Comparison of ENCODE assay signal across 20 cellular contexts in genomic region chr18:26022585-26022984, GRCh38.
DNase-seq lines count a peak whose midpoint lies in the region; ATAC-seq and TF ChIP-seq lines count a peak whose summit lies in the region.
"Had no signal": no experiment of that assay in that cellular context is flagged by ENCODE, and none has a peak within 500 bp of the region (broad histone marks: within the 10 kb centered on the region; RNA-seq: fewer than 3 reads in every experiment).

No MANE protein-coding gene starts in this region.

- no peaks in the 10 kb centered on the region for H3K27me3 Mint-ChIP-seq in effector memory CD8-positive, alpha-beta T cell
- H3K27me3 Mint-ChIP-seq: CD4-positive, CD25-positive, alpha-beta regulatory T cell had no signal

- in situ Hi-C loops in IMR-90 (cut with MboI; ENCODE audit: low sequenced_read_pairs) = no loop called here

- WGBS in IMR-90 (ENCODE audit: extremely low coverage in 2 of 2, insufficient read length in 1 of 2), 2 experiments = no CpG with 5 or more reads among the region's 1 CpG
- no CpG with 5 or more reads among the region's 1 CpG for WGBS in mesendoderm (ENCODE audit: extremely low coverage, insufficient coverage, low lambda C conversion rate)

- no peak overlapping the region for H2AK9ac ChIP-seq in IMR-90 (replicated peaks; ENCODE audit: low read depth, low read length, poor library complexity)

- no peak for TF ChIP-seq RAD21 in IMR-90 (IDR thresholded peaks at IDR 0.05; ENCODE audit: low read length)

- peaks cover 5 to 20% of the 10 kb centered on the region in 2 donors for H3K4me1 Mint-ChIP-seq in effector memory CD8-positive, alpha-beta T cell (ENCODE audit: low read depth in 2 of 2)

- H3K18ac ChIP-seq in IMR-90 (ENCODE audit: low read depth, low read length) = no peak overlapping the region
- no peak overlapping the region for H3K18ac ChIP-seq in mesendoderm (ENCODE audit: low read length)

- CTCF ChIA-PET in IMR-90 (lab: Yijun Ruan, JAX) = no interaction called here

- no peak overlapping the region for H3K56ac ChIP-seq in IMR-90 (ENCODE audit: extremely low read depth, insufficient read depth, low read length)
- H3K56ac ChIP-seq in mesendoderm (ENCODE audit: low read length) = no peak overlapping the region

- H3K36me3 ChIP-seq in IMR-90 (ENCODE audit: control insufficient read depth, insufficient read depth, low read length) (peaks cover 20% of the 10 kb centered on the region), mesendoderm (ENCODE audit: control insufficient read depth, insufficient read depth, low read length) (peaks cover 2% of the 10 kb centered on the region)
- H3K36me3 ChIP-seq: BE2C had no signal

- H3K9me1 ChIP-seq in IMR-90 (ENCODE audit: insufficient read depth, low read length) = peaks cover 2% of the 10 kb centered on the region; the same call in 1 of the 2 replicates

- TF ChIP-seq POLR2A in IMR-90 (IDR thresholded peaks at IDR 0.05; ENCODE audit: low read depth, low read length) = no peak

- H3K4me1 ChIP-seq in IMR-90 (ENCODE audit: control insufficient read depth, insufficient read depth, low read length) (no peaks in the 10 kb centered on the region), mesendoderm (ENCODE audit: control insufficient read depth, low read depth, low read length) (no peaks in the 10 kb centered on the region)
- H3K4me1 ChIP-seq: BE2C had no signal

- no peaks in the 10 kb centered on the region for H3K79me2 ChIP-seq in mesendoderm (ENCODE audit: control insufficient read depth, insufficient read depth, low read length)

- H3K4ac ChIP-seq in IMR-90 (ENCODE audit: low read depth, low read length) (no peak overlapping the region), mesendoderm (ENCODE audit: low read depth, low read length) (no peak overlapping the region)

- H4K5ac ChIP-seq in IMR-90 (ENCODE audit: low read depth, low read length) (no peak overlapping the region), mesendoderm (ENCODE audit: low read length) (no peak overlapping the region)

- no peaks in the 10 kb centered on the region for H3K27me3 ChIP-seq in IMR-90 (ENCODE audit: control insufficient read depth, insufficient read depth, low read length)
- no peaks in the 10 kb centered on the region for H3K27me3 ChIP-seq in mesendoderm (ENCODE audit: insufficient read depth, low read length, poor library complexity)
- H3K27me3 ChIP-seq: BE2C had no signal

- no peak overlapping the region for H2BK20ac ChIP-seq in IMR-90 (ENCODE audit: low read depth, low read length)

- H3K4me2 ChIP-seq in IMR-90 (ENCODE audit: low read depth, low read length) (no peak overlapping the region), mesendoderm (ENCODE audit: low read length) (no peak overlapping the region)

- H2BK15ac ChIP-seq in IMR-90 (ENCODE audit: low read depth, low read length) = no peak overlapping the region
- no peak overlapping the region for H2BK15ac ChIP-seq in mesendoderm (replicated peaks; ENCODE audit: low read depth)

- H3K4me3 ChIP-seq in IMR-90 (ENCODE audit: insufficient read depth, low read depth, low read length) (no peak overlapping the region), mesendoderm (ENCODE audit: low read length) (no peak overlapping the region)

- DNase-seq in IMR-90 (no peak), mesendoderm (peak; percentile 35), NCI-H1105 (lab: John Stamatoyannopoulos, UW) (no peak), NCI-H524 treated with DMSO at 0.1 percent for 48 hours (lab: John Stamatoyannopoulos, UW) (no peak), GM03348 (ENCODE audit: low spot score) (no peak)
- no peak for DNase-seq in effector memory CD8-positive, alpha-beta T cell
- DNase-seq: BE2C; CD4-positive, CD25-positive, alpha-beta regulatory T cell; COR-L47; DMS 273 treated with DMSO at 0.1 percent for 48 hours; DND-41; GOT3; KBM-7; NCI-H1694 treated with DMSO at 0.1 percent for 48 hours; NCI-H2227 treated with DMSO at 0.1 percent for 48 hours; NCI-H524; SW 1271 had no signal

- dilution Hi-C loops in IMR-90 (cut with HindIII; ENCODE audit: low sequenced_read_pairs, unreplicated experiment) = no loop called here

- BruUV-seq in IMR-90 (replicated peaks; lab: Mats Ljungman, UMichigan) = no TSS peak

- ATAC-seq in GM18502 (IDR thresholded peaks at IDR 0.05; ENCODE audit: poor library complexity, unreplicated experiment) (peak; percentile 56), IMR-90 (ENCODE audit: low read depth) (no peak), HG02642 (IDR thresholded peaks at IDR 0.05; ENCODE audit: poor library complexity, unreplicated experiment) (no peak)
- no peak for ATAC-seq in effector memory CD8-positive, alpha-beta T cell (replicated peaks)
- ATAC-seq: Panc1 had no signal

- H2BK5ac ChIP-seq in IMR-90 (ENCODE audit: low read depth, low read length, poor library complexity, severe bottlenecking) (no peak overlapping the region), mesendoderm (ENCODE audit: low read length) (no peak overlapping the region)

- H4K91ac ChIP-seq in IMR-90 (ENCODE audit: insufficient read depth, low read depth, low read length) = no peak overlapping the region

- intact Hi-C loops in IMR-90 (cut with micrococcal nuclease) = no loop called here

- H3K36me3 Mint-ChIP-seq in effector memory CD8-positive, alpha-beta T cell (ENCODE audit: insufficient read depth) = peaks cover 65% of the 10 kb centered on the region

- H3K23ac ChIP-seq in IMR-90 (ENCODE audit: low read depth, low read length) (peak overlapping the region; percentile 68; the same call in 1 of the 2 replicates), mesendoderm (ENCODE audit: low read length) (no peak overlapping the region)

- peaks cover 13 to 20% of the 10 kb centered on the region in 2 experiments for H3K79me1 ChIP-seq in IMR-90 (ENCODE audit: low read depth in 1 of 2, low read length in 2 of 2)
- H3K79me1 ChIP-seq in mesendoderm (ENCODE audit: low read length) = peaks cover 1% of the 10 kb centered on the region

- no peak overlapping the region for H3K4me3 Mint-ChIP-seq in effector memory CD8-positive, alpha-beta T cell
- H3K4me3 Mint-ChIP-seq: CD4-positive, CD25-positive, alpha-beta regulatory T cell had no signal

- peak overlapping the region; percentile 29 to 53 for H3K27ac Mint-ChIP-seq in effector memory CD8-positive, alpha-beta T cell

- H3K14ac ChIP-seq in IMR-90 (replicated peaks; ENCODE audit: low read depth, low read length) = no peak overlapping the region

- H4K8ac ChIP-seq in IMR-90 (ENCODE audit: low read depth in 2 of 2, low read length in 2 of 2) (no peak overlapping the region), mesendoderm (ENCODE audit: low read depth, low read length) (no peak overlapping the region)

- no peaks in the 10 kb centered on the region for H4K20me1 ChIP-seq in IMR-90 (ENCODE audit: insufficient read depth, low read length)

- H3K9me3 Mint-ChIP-seq in effector memory CD8-positive, alpha-beta T cell = no peaks in the 10 kb centered on the region

- no peak overlapping the region for H2AFZ ChIP-seq in IMR-90 (replicated peaks; ENCODE audit: low read length, poor library complexity)

- H2BK120ac ChIP-seq in IMR-90 (ENCODE audit: low read depth, low read length) (no peak overlapping the region), mesendoderm (ENCODE audit: low read depth, low read length) (no peak overlapping the region)

- TF ChIP-seq CTCF in IMR-90 (conservative IDR thresholded peaks at IDR 0.05; ENCODE audit: low read depth, low read length) = no peak

- H3K9ac ChIP-seq in IMR-90 (ENCODE audit: low read depth, low read length) = no peak overlapping the region
- no peak overlapping the region for H3K9ac ChIP-seq in mesendoderm (ENCODE audit: low read length)

- H3K9me3 ChIP-seq in IMR-90 (ENCODE audit: control insufficient read depth, insufficient read depth, low read length) = no peaks in the 10 kb centered on the region
- H3K9me3 ChIP-seq: BE2C had no signal

- H2AK5ac ChIP-seq in IMR-90 (ENCODE audit: low read depth, low read length) (no peak overlapping the region), mesendoderm (ENCODE audit: low read length) (no peak overlapping the region)

- H3K27ac ChIP-seq in IMR-90 (ENCODE audit: insufficient read depth, low read length) = no peak overlapping the region
- no peak overlapping the region for H3K27ac ChIP-seq in mesendoderm (ENCODE audit: low read depth, low read length)

- POLR2A ChIA-PET in IMR-90 (lab: Charles Lee; ENCODE audit: unreplicated experiment) = no interaction called here

TF ChIP-seq in IMR-90, 13 proteins besides CTCF, POLR2A, EP300 and RAD21:
- TF ChIP-seq CHD1 (IDR thresholded peaks at IDR 0.05; ENCODE audit: low read depth, low read length) (no peak), FOS (IDR thresholded peaks at IDR 0.05; ENCODE audit: low read depth, low read length) (no peak), BHLHE40 (IDR thresholded peaks at IDR 0.05; ENCODE audit: low read depth, low read length) (no peak), MAFK (IDR thresholded peaks at IDR 0.05; ENCODE audit: low read depth, low read length) (no peak), RFX5 (IDR thresholded peaks at IDR 0.05; ENCODE audit: low read depth, low read length) (no peak), MAZ (IDR thresholded peaks at IDR 0.05; ENCODE audit: borderline replicate concordance, low read depth, low read length) (no peak)
- TF ChIP-seq, protein P1, sequence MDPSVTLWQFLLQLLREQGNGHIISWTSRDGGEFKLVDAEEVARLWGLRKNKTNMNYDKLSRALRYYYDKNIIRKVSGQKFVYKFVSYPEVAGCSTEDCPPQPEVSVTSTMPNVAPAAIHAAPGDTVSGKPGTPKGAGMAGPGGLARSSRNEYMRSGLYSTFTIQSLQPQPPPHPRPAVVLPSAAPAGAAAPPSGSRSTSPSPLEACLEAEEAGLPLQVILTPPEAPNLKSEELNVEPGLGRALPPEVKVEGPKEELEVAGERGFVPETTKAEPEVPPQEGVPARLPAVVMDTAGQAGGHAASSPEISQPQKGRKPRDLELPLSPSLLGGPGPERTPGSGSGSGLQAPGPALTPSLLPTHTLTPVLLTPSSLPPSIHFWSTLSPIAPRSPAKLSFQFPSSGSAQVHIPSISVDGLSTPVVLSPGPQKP (IDR thresholded peaks at IDR 0.05; ENCODE audit: borderline replicate concordance, low read depth, low read length) = no peak
